1 cellular context compared by ENCODE assay signal in genomic region chr1:213192026-213192425, GRCh38.
TF ChIP-seq lines count a peak whose summit lies in the region.

No MANE protein-coding gene starts in this region.

TF ChIP-seq in HepG2, 621 proteins besides CTCF, POLR2A, EP300 and RAD21 (continued from another document):
- TF ChIP-seq ZNF574 (CRISPR knock-in tag; IDR thresholded peaks at IDR 0.05), result no peak
